Comparison of ENCODE assay signal across 22 cellular contexts in the genomic region with DNA sequence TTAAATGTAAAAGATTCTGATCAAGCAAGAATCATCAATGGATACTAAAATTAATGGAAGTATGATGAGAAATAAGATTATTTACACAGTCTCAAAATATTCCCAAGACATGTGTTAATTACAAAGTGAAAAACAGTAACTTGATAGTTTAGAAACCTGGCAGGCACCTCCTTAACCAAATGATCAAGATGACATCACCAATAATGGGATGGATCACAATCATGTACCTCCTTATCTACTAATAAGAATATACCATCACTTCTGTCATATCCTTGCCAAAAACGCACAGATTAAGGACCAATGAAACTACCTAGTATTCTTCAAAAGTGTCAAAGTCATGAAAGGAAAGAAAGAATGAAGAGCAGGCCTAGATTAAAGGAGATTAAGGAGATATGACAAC.
"Had no signal": no experiment of that assay in that cellular context is flagged by ENCODE, and none has a peak within 500 bp of the region (broad histone marks: within the 10 kb centered on the region; RNA-seq: fewer than 3 reads in every experiment).

No MANE protein-coding gene starts in this region.

- H3K36me3 ChIP-seq: esophagus muscularis mucosa, heart left ventricle, left lung, lower lobe of right lung had no signal

- H3K4me3 Mint-ChIP-seq: immature natural killer cell, mesothelial cell of epicardium had no signal

- FAIRE-seq: colon, endothelial cell of umbilical vein, frontal cortex had no signal

- H3K9me3 Mint-ChIP-seq: immature natural killer cell, mesothelial cell of epicardium had no signal

- H3K4me2 ChIP-seq: hepatocyte had no signal

- DNase-seq: dermis blood vessel endothelial cell; dorsolateral prefrontal cortex; effector CD4-positive, alpha-beta T cell; effector memory CD4-positive, alpha-beta T cell; foreskin keratinocyte; heart left ventricle; hypothalamus; immature natural killer cell; left cardiac atrium; left ventricle myocardium superior; lower lobe of right lung; mesenchymal stem cell; mucosa of descending colon had no signal

- H3K27ac ChIP-seq: coronary artery, dorsolateral prefrontal cortex, esophagus muscularis mucosa, foreskin keratinocyte, gastroesophageal sphincter, heart left ventricle, hepatocyte, left lung, lower lobe of right lung had no signal

- H2AFZ ChIP-seq: hepatocyte had no signal

- ATAC-seq: foreskin keratinocyte, gastroesophageal sphincter, heart left ventricle, left cardiac atrium, left lung, left ventricle myocardium superior, lower lobe of right lung, mucosa of descending colon had no signal

- H3K9me3 ChIP-seq: esophagus muscularis mucosa, gastroesophageal sphincter, heart left ventricle, left lung, lower lobe of right lung, mucosa of descending colon had no signal

- H3K4me1 ChIP-seq: foreskin keratinocyte, lower lobe of right lung had no signal

- H3K27me3 ChIP-seq: dorsolateral prefrontal cortex, esophagus muscularis mucosa, foreskin keratinocyte, gastroesophageal sphincter, heart left ventricle, hepatocyte, left lung had no signal

- H3K27ac Mint-ChIP-seq: immature natural killer cell, mesothelial cell of epicardium had no signal

- H3K4me3 ChIP-seq: coronary artery, dorsolateral prefrontal cortex, esophagus muscularis mucosa, gastroesophageal sphincter, heart left ventricle, hepatocyte, left lung, lower lobe of right lung, mucosa of descending colon had no signal
